ENCODE assay signal across 23 cellular contexts in the genomic region with DNA sequence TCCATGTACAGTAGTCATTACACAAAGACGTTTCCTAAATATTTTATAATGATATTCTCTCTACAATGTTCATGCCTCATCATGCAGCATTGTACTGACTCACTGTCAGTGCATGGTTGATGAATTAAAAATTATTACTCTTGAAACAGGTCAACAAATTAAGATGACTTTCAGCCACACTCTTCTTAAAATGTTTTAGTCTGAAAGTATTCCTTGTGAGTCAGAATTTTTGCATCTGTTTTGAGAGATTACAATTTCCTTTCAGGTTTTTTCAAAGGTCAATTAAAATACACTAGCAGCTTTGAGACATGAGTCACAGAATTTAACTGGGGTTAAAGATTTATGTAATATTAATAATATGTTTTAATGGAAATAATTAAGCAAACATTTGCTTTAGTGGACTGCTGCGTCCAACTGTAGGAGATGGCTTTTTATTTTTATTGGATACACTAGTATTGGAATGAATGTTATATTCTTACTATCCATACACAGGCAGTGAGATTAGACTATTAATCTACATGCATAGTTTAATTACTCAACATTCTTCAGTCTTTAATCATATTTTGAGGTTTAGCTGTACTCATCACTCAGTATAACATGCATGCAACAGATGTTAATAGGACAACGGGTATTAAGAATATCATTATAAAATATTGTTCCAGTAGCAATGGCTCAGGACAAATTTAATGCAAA. TPM values are rescaled to one million over a fixed set of nuclear protein-coding genes. Genes with fewer than 3 reads are reported as not detected.
DNase-seq lines count a peak whose midpoint lies in the region; ATAC-seq and TF ChIP-seq lines count a peak whose summit lies in the region.
"Had no signal": no experiment of that assay in that cellular context is flagged by ENCODE, and none has a peak within 500 bp of the region (broad histone marks: within the 10 kb centered on the region; RNA-seq: fewer than 3 reads in every experiment).

No MANE protein-coding gene starts in this region.

- no peaks in the 10 kb centered on the region for H3K9me3 ChIP-seq in CD8-positive, alpha-beta T cell (ENCODE audit: low read length)
- no peaks in the 10 kb centered on the region for H3K9me3 ChIP-seq in body of pancreas

- POLR2A ChIA-PET in CD8-positive, alpha-beta T cell (lab: Charles Lee): no interaction called here

- H3K27ac Mint-ChIP-seq in HFFc6: peak overlapping the region; percentile 77
- H3K27ac Mint-ChIP-seq in CD8-positive, alpha-beta T cell: no peak overlapping the region
- H3K27ac Mint-ChIP-seq: activated CD4-positive, alpha-beta T cell treated with anti-CD3 and anti-CD28 coated beads, Interleukin-2, amount 10 ng/mL, durations not matched to agents 7 days and 5 days; nephron had no signal

- peak overlapping the region; percentile 57 for H3K4me3 Mint-ChIP-seq in HFFc6
- no peak overlapping the region for H3K4me3 Mint-ChIP-seq in CD8-positive, alpha-beta T cell
- H3K4me3 Mint-ChIP-seq: activated CD4-positive, alpha-beta T cell treated with anti-CD3 and anti-CD28 coated beads, Interleukin-2, amount 10 ng/mL, durations not matched to agents 7 days and 5 days; nephron had no signal

- DNase-seq in A172 (ENCODE audit: low spot score) (peak; percentile 21), HFFc6 (peak; percentile 85), SW 1271 (lab: John Stamatoyannopoulos, UW) (peak; percentile 12 to 26), fibroblast of mammary gland (ENCODE audit: low read depth) (peak; percentile 85), lower leg skin (ENCODE audit: low spot score in 2 of 2) (no peak), body of pancreas (no peak)
- DNase-seq in CD8-positive, alpha-beta T cell: no peak
- DNase-seq: 8988T; activated CD4-positive, alpha-beta T cell treated with anti-CD3 and anti-CD28 coated beads, Interleukin-2, amount 10 ng/mL, durations not matched to agents 7 days and 5 days; activated gamma-delta T cell; amniotic stem cell; cerebellar nuclear complex; DMS 273 treated with DMSO at 0.1 percent for 48 hours; effector CD8-positive, alpha-beta T cell; GF-D8; KBM-7; NCI-H2029; NCI-H510A; stimulated activated CD4-positive, alpha-beta T cell treated with anti-CD3 and anti-CD28 coated beads, Interleukin-4, amount 100 ng/mL, for 24 hours had no signal

- H3K4me1 ChIP-seq in CD8-positive, alpha-beta T cell (ENCODE audit: insufficient read depth, low read length): no peaks in the 10 kb centered on the region
- H3K4me1 ChIP-seq in body of pancreas: no peaks in the 10 kb centered on the region

- no peak for ATAC-seq in CD8-positive, alpha-beta T cell
- no peak for ATAC-seq in HG02840 (IDR thresholded peaks at IDR 0.05; ENCODE audit: low FRiP score, unreplicated experiment)
- ATAC-seq in body of pancreas: no peak

- peaks cover 64% of the 10 kb centered on the region for H3K4me1 Mint-ChIP-seq in HFFc6 (ENCODE audit: low read depth)
- H3K4me1 Mint-ChIP-seq in CD8-positive, alpha-beta T cell (ENCODE audit: low read depth): no peaks in the 10 kb centered on the region
- H3K4me1 Mint-ChIP-seq: activated CD4-positive, alpha-beta T cell treated with anti-CD3 and anti-CD28 coated beads, Interleukin-2, amount 10 ng/mL, durations not matched to agents 7 days and 5 days had no signal

- H3K27ac ChIP-seq in CD8-positive, alpha-beta T cell (ENCODE audit: low read depth, low read length): no peak overlapping the region
- no peak overlapping the region for H3K27ac ChIP-seq in body of pancreas
- H3K27ac ChIP-seq: C4-2B, skin epidermis had no signal

- CTCF ChIA-PET in CD8-positive, alpha-beta T cell (lab: Charles Lee): no interaction called here

- peaks cover 42% of the 10 kb centered on the region for H3K36me3 Mint-ChIP-seq in HFFc6 (ENCODE audit: low read depth)
- H3K36me3 Mint-ChIP-seq in CD8-positive, alpha-beta T cell: no peaks in the 10 kb centered on the region

- H3K27me3 Mint-ChIP-seq in HFFc6 (ENCODE audit: insufficient read depth): no peaks in the 10 kb centered on the region
- peaks cover 30% of the 10 kb centered on the region for H3K27me3 Mint-ChIP-seq in CD8-positive, alpha-beta T cell (ENCODE audit: low read depth)

- no peak for TF ChIP-seq CTCF in HFFc6 (IDR thresholded peaks at IDR 0.05)
- TF ChIP-seq CTCF in fibroblast of mammary gland (conservative IDR thresholded peaks at IDR 0.05; ENCODE audit: control insufficient read depth, insufficient read depth, low read depth, low read length): no peak
- TF ChIP-seq CTCF in lower leg skin (IDR thresholded peaks at IDR 0.05): no peak
- TF ChIP-seq CTCF in CD8-positive, alpha-beta T cell (IDR thresholded peaks at IDR 0.05): no peak
- no peak for TF ChIP-seq CTCF in body of pancreas (IDR thresholded peaks at IDR 0.05)

- 29 to 43% methylated on average over 3 of the region's 3 CpGs for WGBS in lower leg skin, 2 donors
- WGBS in body of pancreas, 2 donors: 42 to 57% methylated on average over 3 of the region's 3 CpGs

- H3K36me3 ChIP-seq in CD8-positive, alpha-beta T cell (ENCODE audit: insufficient read depth, low read length): no peaks in the 10 kb centered on the region
- H3K36me3 ChIP-seq in body of pancreas (replicated peaks in 1 of 2; ENCODE audit: insufficient read depth in 1 of 2, low read depth in 2 of 2): no peaks in the 10 kb centered on the region

- no peak for TF ChIP-seq POLR2A in lower leg skin (IDR thresholded peaks at IDR 0.05)
- TF ChIP-seq POLR2A in body of pancreas (IDR thresholded peaks at IDR 0.05): no peak

- H3K9me3 Mint-ChIP-seq in HFFc6: peaks cover 28% of the 10 kb centered on the region; the same call in 1 of the 2 replicates
- no peaks in the 10 kb centered on the region for H3K9me3 Mint-ChIP-seq in CD8-positive, alpha-beta T cell
- H3K9me3 Mint-ChIP-seq: activated CD4-positive, alpha-beta T cell treated with anti-CD3 and anti-CD28 coated beads, Interleukin-2, amount 10 ng/mL, durations not matched to agents 7 days and 5 days; nephron had no signal

- H3K4me3 ChIP-seq in fibroblast of mammary gland (ENCODE audit: control insufficient read depth, low read depth, low read length) (no peak overlapping the region), lower leg skin (ENCODE audit: low read depth, poor library complexity, severe bottlenecking) (no peak overlapping the region), body of pancreas (no peak overlapping the region)
- H3K4me3 ChIP-seq in CD8-positive, alpha-beta T cell (ENCODE audit: low read depth, low read length): no peak overlapping the region
- H3K4me3 ChIP-seq: skin epidermis had no signal

- intact Hi-C loops in lower leg skin (cut with DNase I; ENCODE audit: low total_unique reads) (no loop called here), body of pancreas (cut with DNase I) (no loop called here)
- intact Hi-C loops in CD8-positive, alpha-beta T cell (cut with DNase I, micrococcal nuclease): no loop called here

- peaks cover 3% of the 10 kb centered on the region for H3K27me3 ChIP-seq in CD8-positive, alpha-beta T cell (ENCODE audit: insufficient read depth, low read length)
- H3K27me3 ChIP-seq in body of pancreas: no peaks in the 10 kb centered on the region

RNA-seq across cellular contexts. Expression of a gene that starts 9.7 kb away (rescaled TPM):
- total RNA-seq in A172 (2014; rRNA removed; shearing (Covaris generic)): 9.0 and 11.1 TPM in 2 replicates
- 100 to 1,000 TPM; 205 to 304 (median 227) TPM for total RNA-seq in HFFc6 (2021; fragmentation: NEBNext Ultra II Directional; extraction: Animal tissue kit (Norgen Biotek cat#: 25700))
- total RNA-seq in lower leg skin (100 to 1,000 TPM in 1 of 4 donors, 10 to 100 TPM in 3; 42.2 to 132 (median 55.0) TPM), body of pancreas (10 to 100 TPM; 34.0 to 35.3 TPM)
- total RNA-seq in CD8-positive, alpha-beta T cell: not detected
- total RNA-seq: activated CD4-positive, alpha-beta T cell treated with anti-CD3 and anti-CD28 coated beads, Interleukin-2, amount 10 ng/mL, durations not matched to agents 7 days and 5 days had no signal

RNA-seq across cellular contexts. Expression of a gene that starts 47.4 kb away (rescaled TPM):
- total RNA-seq in A172 (2014; rRNA removed; shearing (Covaris generic)): 348 and 469 TPM in 2 replicates
- total RNA-seq in HFFc6 (2021; fragmentation: NEBNext Ultra II Directional; extraction: Animal tissue kit (Norgen Biotek cat#: 25700)): 100 to 1,000 TPM; 473 to 536 (median 489) TPM
- total RNA-seq in lower leg skin: 100 to 1,000 TPM in 3 of 4 donors, 10 to 100 TPM in 1; 90.2 to 517 (median 146) TPM
- total RNA-seq in CD8-positive, alpha-beta T cell: 100 to 1,000 TPM; 221 to 229 TPM
- total RNA-seq in body of pancreas: 100 to 1,000 TPM in 1 of 2 donors, 10 to 100 TPM in 1; 50.1 to 139 TPM

Comparison
In these comparisons a context has a peak if more than half of its experiments do, and no peak if none do; other contexts are left out.
1. DNase-seq: peak in A172 (single experiment), HFFc6 (single experiment), SW 1271 (2 of 2) and fibroblast of mammary gland (single experiment); none in lower leg skin (0 of 2), CD8-positive, alpha-beta T cell (0 of 7) and body of pancreas (0 of 4).